In the genomic region with DNA sequence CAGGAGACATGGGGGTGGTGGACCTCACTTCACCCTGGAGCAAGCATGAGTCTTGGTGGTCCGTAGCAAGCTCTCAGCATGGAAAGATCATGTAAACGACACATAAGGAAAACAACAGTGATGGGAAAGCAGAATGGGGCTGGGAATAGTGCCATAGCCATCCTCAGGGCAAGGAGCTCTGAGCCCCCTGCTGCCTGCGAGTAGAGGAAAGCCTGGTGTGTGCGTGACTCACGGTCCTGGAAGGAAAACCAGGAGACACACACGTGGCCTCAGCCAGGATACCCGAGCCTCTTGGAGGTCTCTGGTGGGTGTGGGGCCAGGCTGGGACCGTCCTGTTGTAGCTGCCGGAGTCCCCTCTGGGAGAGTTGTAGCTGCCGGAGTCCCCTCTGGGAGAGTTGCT, we compare ENCODE assay signal across 18 cellular contexts. TPM values are rescaled to one million over a fixed set of nuclear protein-coding genes. Genes with fewer than 3 reads are reported as not detected.
DNase-seq lines count a peak whose midpoint lies in the region; ATAC-seq and TF ChIP-seq lines count a peak whose summit lies in the region.
"Had no signal": no experiment of that assay in that cellular context is flagged by ENCODE, and none has a peak within 500 bp of the region (broad histone marks: within the 10 kb centered on the region; RNA-seq: fewer than 3 reads in every experiment).

No MANE protein-coding gene starts in this region.

- H3K36me3 Mint-ChIP-seq in activated T-cell treated with anti-CD3 and anti-CD28 coated beads, Interleukin-2, amount 50 U/mL, for 24 hours (ENCODE audit: low read depth): no peaks in the 10 kb centered on the region
- H3K36me3 Mint-ChIP-seq in activated T-cell treated with anti-CD3 and anti-CD28 coated beads, Interleukin-2, amount 50 U/mL, for 72 hours (ENCODE audit: insufficient read depth in 2 of 2): no peaks in the 10 kb centered on the region
- H3K36me3 Mint-ChIP-seq in chondrocyte (ENCODE audit: low read depth): no peaks in the 10 kb centered on the region
- H3K36me3 Mint-ChIP-seq: activated naive CD4-positive, alpha-beta T cell treated with anti-CD3 and anti-CD28 coated beads, Interleukin-2, amount 50 U/mL, for 72 hours had no signal

- H3K4me1 ChIP-seq in aorta (ENCODE audit: control insufficient read depth in 1 of 2, insufficient read depth in 2 of 2, low read length in 2 of 2) (no peaks in the 10 kb centered on the region), psoas muscle (no peaks in the 10 kb centered on the region)
- H3K4me1 ChIP-seq: uterus had no signal

- H3K9me3 Mint-ChIP-seq in activated T-cell treated with anti-CD3 and anti-CD28 coated beads, Interleukin-2, amount 50 U/mL, for 24 hours: peaks cover 4% of the 10 kb centered on the region
- peaks cover 0 to 3% of the 10 kb centered on the region in 2 donors for H3K9me3 Mint-ChIP-seq in activated T-cell treated with anti-CD3 and anti-CD28 coated beads, Interleukin-2, amount 50 U/mL, for 72 hours
- H3K9me3 Mint-ChIP-seq in chondrocyte (ENCODE audit: low read depth): peaks cover 5% of the 10 kb centered on the region
- H3K9me3 Mint-ChIP-seq: activated naive CD4-positive, alpha-beta T cell treated with anti-CD3 and anti-CD28 coated beads, Interleukin-2, amount 50 U/mL, for 72 hours; CD8-positive, alpha-beta memory T cell had no signal

- peak; percentile 44 for TF ChIP-seq CTCF in chondrocyte (IDR thresholded peaks at IDR 0.05)
- no peak for TF ChIP-seq CTCF in psoas muscle (IDR thresholded peaks at IDR 0.05)

- H3K27me3 ChIP-seq in aorta (ENCODE audit: control insufficient read depth in 1 of 2, insufficient read depth in 2 of 2, low read length in 1 of 2) (no peaks in the 10 kb centered on the region), psoas muscle (ENCODE audit: insufficient read depth in 3 of 3, low read length in 2 of 3) (peaks cover 0 to 12% (median 0%) of the 10 kb centered on the region in 3 donors)
- H3K27me3 ChIP-seq: uterus had no signal

- H3K27me3 Mint-ChIP-seq in activated T-cell treated with anti-CD3 and anti-CD28 coated beads, Interleukin-2, amount 50 U/mL, for 24 hours: peaks cover 5% of the 10 kb centered on the region
- no peaks in the 10 kb centered on the region for H3K27me3 Mint-ChIP-seq in activated T-cell treated with anti-CD3 and anti-CD28 coated beads, Interleukin-2, amount 50 U/mL, for 72 hours (ENCODE audit: low read depth)
- H3K27me3 Mint-ChIP-seq in chondrocyte (ENCODE audit: low read depth): no peaks in the 10 kb centered on the region

- ATAC-seq in activated T-cell treated with anti-CD3 and anti-CD28 coated beads, Interleukin-2, amount 50 U/mL, for 72 hours (replicated peaks in 1 of 2): no peak
- ATAC-seq in aorta (ENCODE audit: low FRiP score) (no peak), GM19452 (IDR thresholded peaks at IDR 0.05; ENCODE audit: unreplicated experiment) (no peak), psoas muscle (no peak)
- ATAC-seq: activated naive CD4-positive, alpha-beta T cell treated with anti-CD3 and anti-CD28 coated beads, Interleukin-2, amount 50 U/mL, for 72 hours had no signal

- H3K4me3 Mint-ChIP-seq in activated T-cell treated with anti-CD3 and anti-CD28 coated beads, Interleukin-2, amount 50 U/mL, for 24 hours: no peak overlapping the region
- no peak overlapping the region for H3K4me3 Mint-ChIP-seq in activated T-cell treated with anti-CD3 and anti-CD28 coated beads, Interleukin-2, amount 50 U/mL, for 72 hours
- H3K4me3 Mint-ChIP-seq in chondrocyte (ENCODE audit: unreplicated experiment): peak overlapping the region; percentile 18
- H3K4me3 Mint-ChIP-seq: CD8-positive, alpha-beta memory T cell; neural crest cell had no signal

- H3K4me3 ChIP-seq in aorta (ENCODE audit: low read length in 2 of 2) (no peak overlapping the region), psoas muscle (no peak overlapping the region)
- H3K4me3 ChIP-seq: uterus had no signal

- no peak overlapping the region for H3K27ac ChIP-seq in aorta (ENCODE audit: low read depth in 1 of 2, low read length in 2 of 2)
- no peak overlapping the region for H3K27ac ChIP-seq in psoas muscle
- H3K27ac ChIP-seq: uterus, VCaP had no signal

- peak; percentile 8 for DNase-seq in activated T-cell treated with anti-CD3 and anti-CD28 coated beads, Interleukin-2, amount 50 U/mL, for 24 hours
- no peak for DNase-seq in activated T-cell treated with anti-CD3 and anti-CD28 coated beads, Interleukin-2, amount 50 U/mL, for 72 hours
- DNase-seq in chondrocyte (ENCODE audit: low spot score): peak; percentile 77
- peak; percentile 53 for DNase-seq in islet precursor cell
- DNase-seq in aorta: peak; percentile 31 to 69
- no peak for DNase-seq in psoas muscle
- no peak for DNase-seq in T-helper 2 cell
- DNase-seq: CD8-positive, alpha-beta memory T cell; cortex of kidney; esophagus squamous epithelium; NCI-H1048; NCI-H2171; stimulated activated naive CD4-positive, alpha-beta T cell; uterus had no signal

- H3K9me3 ChIP-seq in aorta (ENCODE audit: control insufficient read depth, low read length) (no peaks in the 10 kb centered on the region), psoas muscle (no peaks in the 10 kb centered on the region)
- H3K9me3 ChIP-seq: esophagus squamous epithelium, uterus had no signal

- 5 to 18% methylated on average over 9 to 10 of the region's 10 CpGs for WGBS in aorta, 2 donors
- 20 to 22% (median 22%) methylated on average over 10 of the region's 10 CpGs for WGBS in psoas muscle, 3 donors

- no peaks in the 10 kb centered on the region for H3K4me1 Mint-ChIP-seq in activated T-cell treated with anti-CD3 and anti-CD28 coated beads, Interleukin-2, amount 50 U/mL, for 24 hours (ENCODE audit: low read depth)
- no peaks in the 10 kb centered on the region for H3K4me1 Mint-ChIP-seq in activated T-cell treated with anti-CD3 and anti-CD28 coated beads, Interleukin-2, amount 50 U/mL, for 72 hours (ENCODE audit: low read depth)
- peaks cover 10% of the 10 kb centered on the region for H3K4me1 Mint-ChIP-seq in chondrocyte (ENCODE audit: low read depth)
- H3K4me1 Mint-ChIP-seq: CD8-positive, alpha-beta memory T cell; neural crest cell had no signal

- no peak overlapping the region for H3K27ac Mint-ChIP-seq in activated T-cell treated with anti-CD3 and anti-CD28 coated beads, Interleukin-2, amount 50 U/mL, for 24 hours
- no peak overlapping the region for H3K27ac Mint-ChIP-seq in activated T-cell treated with anti-CD3 and anti-CD28 coated beads, Interleukin-2, amount 50 U/mL, for 72 hours
- peak overlapping the region; percentile 82 for H3K27ac Mint-ChIP-seq in chondrocyte (ENCODE audit: unreplicated experiment)
- H3K27ac Mint-ChIP-seq: activated naive CD4-positive, alpha-beta T cell treated with anti-CD3 and anti-CD28 coated beads, Interleukin-2, amount 50 U/mL, for 72 hours had no signal

- intact Hi-C loops in aorta (cut with DNase I) (no loop called here), psoas muscle (cut with DNase I) (no loop called here)

- no peaks in the 10 kb centered on the region for H3K36me3 ChIP-seq in aorta (ENCODE audit: control insufficient read depth in 1 of 2, insufficient read depth in 2 of 2, low read length in 1 of 2)
- H3K36me3 ChIP-seq in psoas muscle (ENCODE audit: insufficient read depth in 1 of 2, low read depth in 1 of 2): no peaks in the 10 kb centered on the region
- H3K36me3 ChIP-seq: esophagus squamous epithelium, uterus had no signal

RNA-seq across cellular contexts. Expression of a gene that starts 12.4 kb away (rescaled TPM):
- total RNA-seq in activated T-cell treated with anti-CD3 and anti-CD28 coated beads, Interleukin-2, amount 50 U/mL, for 72 hours: under 1 TPM; 0.19 to 0.24 TPM
- 3.9 to 7.5 TPM (median 7.0 TPM) in 3 replicates for total RNA-seq in chondrocyte
- total RNA-seq in aorta: 10 to 100 TPM; 48.6 to 62.9 TPM
- polyA plus RNA-seq in aorta: 1 to 10 TPM in 1 of 2 donors, under 1 TPM in 1; 0.63 to 3.2 TPM
- 10 to 100 TPM in 3 of 4 donors, 1 to 10 TPM in 1; 7.5 to 16.3 (median 13.5) TPM for total RNA-seq in psoas muscle
- polyA plus RNA-seq in psoas muscle: 1 to 10 TPM; 4.2 to 9.3 (median 4.8) TPM
- polyA plus RNA-seq: CD8-positive, alpha-beta memory T cell had no signal

RNA-seq across cellular contexts. Expression of a gene that starts 53.0 kb away (rescaled TPM):
- total RNA-seq in activated T-cell treated with anti-CD3 and anti-CD28 coated beads, Interleukin-2, amount 50 U/mL, for 72 hours: not detected
- total RNA-seq in chondrocyte (0.45 to 0.74 TPM (median 0.63 TPM) in 3 replicates), aorta (1 to 10 TPM; 1.6 to 1.8 TPM), psoas muscle (under 1 TPM in 3 of 4 donors, not detected in 1; 0.26 to 0.82 (median 0.64) TPM)
- polyA plus RNA-seq in aorta (not detected), psoas muscle (under 1 TPM in 2 of 3 donors, not detected in 1; 0.10 to 0.19 TPM)
- total RNA-seq: activated naive CD4-positive, alpha-beta T cell treated with anti-CD3 and anti-CD28 coated beads, Interleukin-2, amount 50 U/mL, for 72 hours; CD8-positive, alpha-beta memory T cell; esophagus squamous epithelium; neural crest cell had no signal
- polyA plus RNA-seq: CD8-positive, alpha-beta memory T cell had no signal

RNA-seq across cellular contexts. Expression of a gene that starts 57.0 kb away (rescaled TPM):
- 10 to 100 TPM; 19.8 to 26.8 TPM for total RNA-seq in activated T-cell treated with anti-CD3 and anti-CD28 coated beads, Interleukin-2, amount 50 U/mL, for 72 hours
- total RNA-seq in chondrocyte (37.6 to 39.8 TPM (median 39.3 TPM) in 3 replicates), aorta (10 to 100 TPM; 31.4 to 53.5 TPM), psoas muscle (10 to 100 TPM in 2 of 4 donors, 1 to 10 TPM in 2; 8.8 to 13.6 (median 10.4) TPM)
- polyA plus RNA-seq in aorta (100 to 1,000 TPM in 1 of 2 donors, 10 to 100 TPM in 1; 15.7 to 120 TPM), psoas muscle (10 to 100 TPM in 1 of 3 donors, 1 to 10 TPM in 2; 8.3 to 11.7 (median 9.8) TPM)

Comparison
In these comparisons a context has a peak if more than half of its experiments do, and no peak if none do; other contexts are left out.
1. DNase-seq: peak in activated T-cell treated with anti-CD3 and anti-CD28 coated beads, Interleukin-2, amount 50 U/mL, for 24 hours (single experiment), chondrocyte (single experiment), islet precursor cell (single experiment) and aorta (2 of 2); none in activated T-cell treated with anti-CD3 and anti-CD28 coated beads, Interleukin-2, amount 50 U/mL, for 72 hours (0 of 2), psoas muscle (0 of 2) and T-helper 2 cell (0 of 5).